Comparison of ENCODE assay signal across 27 cellular contexts in genomic region chr13:30404207-30404606, GRCh38. TPM values are rescaled to one million over a fixed set of nuclear protein-coding genes. Genes with fewer than 3 reads are reported as not detected.
"Had no signal": no experiment of that assay in that cellular context is flagged by ENCODE, and none has a peak within 500 bp of the region (broad histone marks: within the 10 kb centered on the region; RNA-seq: fewer than 3 reads in every experiment).

No MANE protein-coding gene starts in this region.

- H3K4me3 ChIP-seq: coronary artery, heart right ventricle, psoas muscle, right atrium auricular region, tibial artery had no signal

- H3K27me3 Mint-ChIP-seq: activated CD4-positive, alpha-beta T cell treated with anti-CD3 and anti-CD28 coated beads for 36 hours; activated naive CD8-positive, alpha-beta T cell treated with anti-CD3 and anti-CD28 coated beads for 36 hours; memory B cell had no signal

- DNase-seq: activated CD4-positive, alpha-beta T cell treated with anti-CD3 and anti-CD28 coated beads for 36 hours; activated CD4-positive, alpha-beta T cell treated with anti-CD3 and anti-CD28 coated beads, Interleukin-2, amount 50 U/mL, for 4 hours; activated CD8-positive, alpha-beta memory T cell treated with anti-CD3 and anti-CD28 coated beads for 24 hours; activated CD8-positive, alpha-beta memory T cell treated with anti-CD3 and anti-CD28 coated beads, Interleukin-2, amount 50 U/mL, for 4 hours; activated naive CD4-positive, alpha-beta T cell treated with Interleukin-2 at 50 U/mL for 16 hours; activated naive CD8-positive, alpha-beta T cell treated with anti-CD3 and anti-CD28 coated beads for 36 hours; activated T-cell treated with anti-CD3 and anti-CD28 coated beads, Interleukin-2, amount 50 U/mL, for 4 hours; amniotic stem cell; cerebellar nuclear complex; foreskin fibroblast; heart right ventricle; islet precursor cell; naive thymus-derived CD4-positive, alpha-beta T cell; psoas muscle; stimulated activated CD4-positive, alpha-beta T cell treated with anti-CD3 and anti-CD28 coated beads, Interleukin-4, amount 100 ng/mL, for 4 hours; stimulated activated naive CD8-positive, alpha-beta T cell treated with anti-CD3 and anti-CD28 coated beads, Interleukin-15, Interleukin-2, amounts not matched to agents 100 U/mL and 50 U/mL, for 24 hours; substantia nigra; T-helper 1 cell; tibial artery had no signal

- ATAC-seq: activated CD4-positive, alpha-beta T cell treated with anti-CD3 and anti-CD28 coated beads for 36 hours; activated T-cell treated with anti-CD3 and anti-CD28 coated beads, Interleukin-2, amount 50 U/mL, for 4 hours; heart right ventricle; naive thymus-derived CD4-positive, alpha-beta T cell; psoas muscle; stimulated activated naive CD8-positive, alpha-beta T cell treated with anti-CD3 and anti-CD28 coated beads, Interleukin-15, Interleukin-2, amounts not matched to agents 100 U/mL and 50 U/mL, for 24 hours; WTC11 had no signal

- H3K4me3 Mint-ChIP-seq: activated CD4-positive, alpha-beta T cell treated with anti-CD3 and anti-CD28 coated beads for 36 hours; activated naive CD8-positive, alpha-beta T cell treated with anti-CD3 and anti-CD28 coated beads for 36 hours; activated T-cell treated with anti-CD3 and anti-CD28 coated beads, Interleukin-2, amount 50 U/mL, for 4 hours; memory B cell; WTC11 had no signal

- H3K27ac Mint-ChIP-seq: activated CD4-positive, alpha-beta T cell treated with anti-CD3 and anti-CD28 coated beads for 36 hours; activated naive CD8-positive, alpha-beta T cell treated with anti-CD3 and anti-CD28 coated beads for 36 hours; activated T-helper 2 cell treated with anti-CD3 and anti-CD28 coated beads, Interferon-gamma antibody, Interleukin-2, Interleukin-4, amounts not matched to agents 10 μg/mL and 5 μg/mL and 100 μg/mL, durations not matched to agents 14 hours and 24 hours and 36 hours; memory B cell; naive thymus-derived CD4-positive, alpha-beta T cell; WTC11 had no signal

- H3K27me3 ChIP-seq: heart right ventricle, right atrium auricular region, tibial artery had no signal

- H3K27ac ChIP-seq: coronary artery, heart right ventricle, psoas muscle, right atrium auricular region, tibial artery had no signal

- H3K9me3 ChIP-seq: heart right ventricle, psoas muscle, right atrium auricular region, tibial artery had no signal

- FAIRE-seq: bronchial epithelial cell had no signal

- H3K36me3 Mint-ChIP-seq: activated naive CD8-positive, alpha-beta T cell treated with anti-CD3 and anti-CD28 coated beads for 36 hours; memory B cell; WTC11 had no signal

- H3K36me3 ChIP-seq: heart right ventricle, right atrium auricular region, tibial artery had no signal

- H3K9me3 Mint-ChIP-seq: activated naive CD8-positive, alpha-beta T cell treated with anti-CD3 and anti-CD28 coated beads for 36 hours; activated T-cell treated with anti-CD3 and anti-CD28 coated beads, Interleukin-2, amount 50 U/mL, for 4 hours; activated T-helper 2 cell treated with anti-CD3 and anti-CD28 coated beads, Interferon-gamma antibody, Interleukin-2, Interleukin-4, amounts not matched to agents 10 μg/mL and 5 μg/mL and 100 μg/mL, durations not matched to agents 14 hours and 24 hours and 36 hours; memory B cell; WTC11 had no signal

RNA-seq across cellular contexts. Expression of gene UBE2L5, which starts 18.1 kb away (rescaled TPM):
- total RNA-seq: activated naive CD8-positive, alpha-beta T cell treated with anti-CD3 and anti-CD28 coated beads for 36 hours; activated T-cell treated with anti-CD3 and anti-CD28 coated beads, Interleukin-2, amount 50 U/mL, for 4 hours; activated T-helper 2 cell treated with anti-CD3 and anti-CD28 coated beads, Interferon-gamma antibody, Interleukin-2, Interleukin-4, amounts not matched to agents 10 μg/mL and 5 μg/mL and 100 μg/mL, durations not matched to agents 14 hours and 24 hours and 36 hours; bronchial epithelial cell; naive thymus-derived CD4-positive, alpha-beta T cell; osteocyte; psoas muscle; ureter had no signal
- polyA plus RNA-seq: psoas muscle had no signal
